In the genomic region with DNA sequence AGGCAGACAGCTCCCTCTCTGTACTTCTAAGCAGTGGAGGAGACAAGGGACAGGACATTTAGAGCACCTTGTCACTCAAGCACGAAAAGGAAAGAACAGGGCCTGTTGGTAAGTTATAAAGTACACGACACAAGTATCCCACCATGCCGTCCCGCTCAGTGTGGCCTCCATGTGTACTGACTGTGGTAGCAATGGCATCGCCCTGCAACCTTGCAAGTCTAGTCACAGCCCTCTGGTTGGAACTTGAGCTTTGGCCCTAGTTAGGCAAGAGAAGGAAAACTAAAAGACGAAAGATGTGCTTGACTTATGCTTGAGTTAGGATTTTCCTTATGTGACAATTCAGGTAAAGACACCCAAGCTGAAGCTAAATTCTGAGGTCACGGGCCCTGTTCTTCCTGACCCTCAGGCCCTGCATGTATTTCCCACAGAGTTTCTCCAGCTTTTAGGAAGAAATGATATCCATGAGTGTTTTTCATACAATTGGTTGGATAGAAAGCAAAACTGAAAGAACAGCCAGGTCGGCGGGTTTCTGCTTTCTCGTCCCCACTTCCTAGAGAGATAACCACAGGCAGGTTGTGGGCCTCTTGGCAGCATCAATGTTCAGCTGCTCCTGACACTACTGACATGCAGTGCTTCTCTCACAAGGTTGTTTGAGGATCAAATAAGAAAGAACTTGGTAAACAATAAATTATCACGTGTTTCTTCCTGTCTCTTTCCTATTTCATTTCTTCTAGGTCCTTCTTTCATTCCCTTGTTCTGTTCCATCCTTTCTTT, we compare ENCODE assay signal across 8 cellular contexts.
DNase-seq lines count a peak whose midpoint lies in the region; ATAC-seq, FAIRE-seq and TF ChIP-seq lines count a peak whose summit lies in the region.

No MANE protein-coding gene starts in this region.

- TF ChIP-seq POLR2A in GM12891 (IDR thresholded peaks at IDR 0.05; ENCODE audit: low read depth, low read length) (no peak), suprapubic skin (IDR thresholded peaks at IDR 0.05) (no peak), lower leg skin (IDR thresholded peaks at IDR 0.05) (no peak)

- no peaks in the 10 kb centered on the region for H3K27me3 Mint-ChIP-seq in effector memory CD8-positive, alpha-beta T cell

- no peak for FAIRE-seq in GM12891 (lab: Jason Lieb, UNC)

- no peaks in the 10 kb centered on the region for H3K4me1 ChIP-seq in suprapubic skin

- no peaks in the 10 kb centered on the region for H3K9me3 ChIP-seq in suprapubic skin

- no peak overlapping the region for H3K27ac ChIP-seq in suprapubic skin

- H3K4me3 Mint-ChIP-seq in effector memory CD8-positive, alpha-beta T cell: peak overlapping the region in 1 of 2 donors; percentile 53

- peak overlapping the region in 1 of 2 donors; percentile 49 for H3K27ac Mint-ChIP-seq in effector memory CD8-positive, alpha-beta T cell

- 87% methylated on average over 11 of the region's 11 CpGs for WGBS in suprapubic skin
- 93% methylated on average over 11 of the region's 11 CpGs for WGBS in lower leg skin, 2 donors

- H3K36me3 Mint-ChIP-seq in effector memory CD8-positive, alpha-beta T cell (ENCODE audit: insufficient read depth): no peaks in the 10 kb centered on the region

- no peaks in the 10 kb centered on the region for H3K36me3 ChIP-seq in suprapubic skin

- intact Hi-C loops in lower leg skin (cut with DNase I; ENCODE audit: low total_unique reads): no loop called here

- ATAC-seq in GM21529 (IDR thresholded peaks at IDR 0.05; ENCODE audit: unreplicated experiment): peak; percentile 94
- ATAC-seq in effector memory CD8-positive, alpha-beta T cell (replicated peaks): peak; percentile 79

- no peak for TF ChIP-seq EP300 in suprapubic skin (IDR thresholded peaks at IDR 0.05)

- peaks cover 5 to 10% of the 10 kb centered on the region in 2 donors for H3K4me1 Mint-ChIP-seq in effector memory CD8-positive, alpha-beta T cell (ENCODE audit: low read depth in 2 of 2)

- DNase-seq in GM12891 (ENCODE audit: insufficient read length, low spot score) (peak; percentile 5), LNCaP clone FGC (ENCODE audit: low read depth) (peak; percentile 81), suprapubic skin (ENCODE audit: low spot score in 2 of 2) (no peak), lower leg skin (ENCODE audit: low spot score in 2 of 2) (no peak), NCI-H510A treated with DMSO at 0.1 percent for 48 hours (lab: John Stamatoyannopoulos, UW) (no peak), cerebellar nuclear complex (lab: John Stamatoyannopoulos, UW) (no peak)
- DNase-seq in effector memory CD8-positive, alpha-beta T cell: peak in 2 of 3 experiments; percentile 3 to 8

- no peaks in the 10 kb centered on the region for H3K27me3 ChIP-seq in suprapubic skin

- H3K4me3 ChIP-seq in LNCaP clone FGC (ENCODE audit: low read depth, low read length) (no peak overlapping the region), suprapubic skin (no peak overlapping the region), lower leg skin (ENCODE audit: low read depth, poor library complexity, severe bottlenecking) (no peak overlapping the region)

- H3K9me3 Mint-ChIP-seq in effector memory CD8-positive, alpha-beta T cell: no peaks in the 10 kb centered on the region

- TF ChIP-seq CTCF in LNCaP clone FGC (IDR thresholded peaks at IDR 0.05; ENCODE audit: control insufficient read depth, extremely low read depth, insufficient read depth): no peak
- no peak for TF ChIP-seq CTCF in suprapubic skin (IDR thresholded peaks at IDR 0.05)
- no peak for TF ChIP-seq CTCF in lower leg skin (IDR thresholded peaks at IDR 0.05)

TF ChIP-seq in GM12891, 5 proteins besides CTCF, POLR2A, EP300 and RAD21:
- TF ChIP-seq PAX5 (IDR thresholded peaks at IDR 0.05; ENCODE audit: insufficient read depth, low read length, severe bottlenecking) (no peak), TAF1 (IDR thresholded peaks at IDR 0.05; ENCODE audit: low read depth, low read length) (no peak), SPI1 (IDR thresholded peaks at IDR 0.05; ENCODE audit: low read depth, low read length) (no peak), POU2F2 (IDR thresholded peaks at IDR 0.05; ENCODE audit: low read depth, low read length) (no peak), POLR2AphosphoS5 (IDR thresholded peaks at IDR 0.05; ENCODE audit: low read depth, low read length) (no peak)

Comparison
In these comparisons a context has a peak if more than half of its experiments do, and no peak if none do; other contexts are left out.
1. DNase-seq: peak in GM12891 (single experiment), LNCaP clone FGC (single experiment) and effector memory CD8-positive, alpha-beta T cell (2 of 3); none in suprapubic skin (0 of 2), lower leg skin (0 of 2), NCI-H510A treated with DMSO at 0.1 percent for 48 hours (single experiment) and cerebellar nuclear complex (0 of 2).